ENCODE assay signal across 10 cellular contexts in genomic region chr5:142981475-142981874, GRCh38.
DNase-seq lines count a peak whose midpoint lies in the region; ATAC-seq and TF ChIP-seq lines count a peak whose summit lies in the region.
"Had no signal": no experiment of that assay in that cellular context is flagged by ENCODE, and none has a peak within 500 bp of the region (broad histone marks: within the 10 kb centered on the region; RNA-seq: fewer than 3 reads in every experiment).

No MANE protein-coding gene starts in this region.

- 5% methylated on average over 5 of the region's 5 CpGs for WGBS in right lobe of liver (ENCODE audit: insufficient coverage, low coverage, low lambda C conversion rate, missing lambda C conversion rate)
- 11 to 17% methylated on average over 5 of the region's 5 CpGs for WGBS in upper lobe of left lung, 2 donors

- H3K36me3 ChIP-seq in right lobe of liver (no peaks in the 10 kb centered on the region), upper lobe of left lung (no peaks in the 10 kb centered on the region)

- H3K9me3 ChIP-seq in right lobe of liver, result no peaks in the 10 kb centered on the region
- no peaks in the 10 kb centered on the region for H3K9me3 ChIP-seq in upper lobe of left lung
- H3K9me3 ChIP-seq: mucosa of descending colon had no signal

- no peaks in the 10 kb centered on the region for H3K27me3 ChIP-seq in right lobe of liver
- no peaks in the 10 kb centered on the region for H3K27me3 ChIP-seq in upper lobe of left lung

- H3K27ac ChIP-seq in right lobe of liver (peak overlapping the region; percentile 24 to 72 (median 61)), upper lobe of left lung (peak overlapping the region; percentile 33 to 59 (median 50))

- no peak overlapping the region for H3K4me3 Mint-ChIP-seq in activated naive CD4-positive, alpha-beta T cell treated with anti-CD3 and anti-CD28 coated beads, Interleukin-2, amount 50 U/mL, for 24 hours
- peak overlapping the region in 1 of 5 experiments; percentile 9 for H3K4me3 Mint-ChIP-seq in brain

- peaks cover 0 to 25% (median 18%) of the 10 kb centered on the region in 4 donors for H3K4me1 ChIP-seq in right lobe of liver
- H3K4me1 ChIP-seq in upper lobe of left lung, result peaks cover 50 to 65% (median 56%) of the 10 kb centered on the region in 4 donors

- TF ChIP-seq CTCF in brain (conservative IDR thresholded peaks at IDR 0.05) (no peak), right lobe of liver (IDR thresholded peaks at IDR 0.05) (no peak), upper lobe of left lung (IDR thresholded peaks at IDR 0.05) (no peak)

- intact Hi-C loops in right lobe of liver (cut with DNase I), result no loop called here

- TF ChIP-seq EP300 in upper lobe of left lung (IDR thresholded peaks at IDR 0.05), result no peak

- H3K4me3 ChIP-seq in right lobe of liver (no peak overlapping the region), upper lobe of left lung (no peak overlapping the region)
- H3K4me3 ChIP-seq: mucosa of descending colon had no signal

- TF ChIP-seq POLR2A in right lobe of liver (IDR thresholded peaks at IDR 0.05), result no peak
- no peak for TF ChIP-seq POLR2A in upper lobe of left lung (IDR thresholded peaks at IDR 0.05)

- peaks cover 6% of the 10 kb centered on the region for H3K36me3 Mint-ChIP-seq in activated naive CD4-positive, alpha-beta T cell treated with anti-CD3 and anti-CD28 coated beads, Interleukin-2, amount 50 U/mL, for 24 hours
- no peaks in the 10 kb centered on the region for H3K36me3 Mint-ChIP-seq in brain

- H3K27ac Mint-ChIP-seq in activated naive CD4-positive, alpha-beta T cell treated with anti-CD3 and anti-CD28 coated beads, Interleukin-2, amount 50 U/mL, for 24 hours, result peak overlapping the region; percentile 19
- peak overlapping the region in 4 of 5 experiments; percentile 43 to 66 (median 57) for H3K27ac Mint-ChIP-seq in brain

- peaks cover 2% of the 10 kb centered on the region for H3K9me3 Mint-ChIP-seq in activated naive CD4-positive, alpha-beta T cell treated with anti-CD3 and anti-CD28 coated beads, Interleukin-2, amount 50 U/mL, for 24 hours
- peaks cover 0 to 3% (median 2%) of the 10 kb centered on the region in 5 experiments for H3K9me3 Mint-ChIP-seq in brain

- peak in 3 of 4 donors; percentile 3 to 4 (median 4) for ATAC-seq in right lobe of liver
- ATAC-seq in upper lobe of left lung (ENCODE audit: low FRiP score in 2 of 2), result no peak
- ATAC-seq in GM19452 (IDR thresholded peaks at IDR 0.05; ENCODE audit: unreplicated experiment), result no peak
- ATAC-seq in HG03039 (IDR thresholded peaks at IDR 0.05; ENCODE audit: unreplicated experiment), result no peak

- no peak for DNase-seq in activated naive CD4-positive, alpha-beta T cell treated with Interleukin-2 at 50 U/mL for 16 hours
- DNase-seq in right lobe of liver (no peak), upper lobe of left lung (no peak)
- no peak for DNase-seq in activated CD4-positive, alpha-beta T cell treated with anti-CD3 and anti-CD28 coated beads for 4 hours
- DNase-seq: activated gamma-delta T cell had no signal

- peaks cover 52% of the 10 kb centered on the region for H3K4me1 Mint-ChIP-seq in activated naive CD4-positive, alpha-beta T cell treated with anti-CD3 and anti-CD28 coated beads, Interleukin-2, amount 50 U/mL, for 24 hours
- H3K4me1 Mint-ChIP-seq in brain, result peaks cover 16% of the 10 kb centered on the region

- no peaks in the 10 kb centered on the region for H3K27me3 Mint-ChIP-seq in activated naive CD4-positive, alpha-beta T cell treated with anti-CD3 and anti-CD28 coated beads, Interleukin-2, amount 50 U/mL, for 24 hours
- no peaks in the 10 kb centered on the region for H3K27me3 Mint-ChIP-seq in brain

Comparison
In these comparisons a context has a peak if more than half of its experiments do, and no peak if none do; other contexts are left out.
1. ATAC-seq: peak in right lobe of liver (3 of 4); none in upper lobe of left lung (0 of 2), GM19452 (single experiment) and HG03039 (single experiment).